Comparison of ENCODE assay signal across 8 cellular contexts in genomic region chr1:149811890-149812829, GRCh38. TPM values are rescaled to one million over a fixed set of nuclear protein-coding genes. Genes with fewer than 3 reads are reported as not detected.
DNase-seq lines count a peak whose midpoint lies in the region; ATAC-seq, FAIRE-seq and TF ChIP-seq lines count a peak whose summit lies in the region.
"Not testable (repeated sequence)": the region's sequence is repeated elsewhere in the genome, so short reads cannot be mapped to it uniquely, and the experiment has no call there.

No MANE protein-coding gene starts in this region.

- H3K4me1 ChIP-seq in pancreas; thymus (ENCODE audit: control insufficient read depth, insufficient read depth, low read length): not testable (repeated sequence)

- ATAC-seq in HG02678 (IDR thresholded peaks at IDR 0.05; ENCODE audit: unreplicated experiment) (peak; percentile 81), Right ventricle myocardium inferior (peak; percentile 96), pancreas (peak; percentile 83 to 93 (median 90))

- H3K4me1 Mint-ChIP-seq in activated naive CD8-positive, alpha-beta T cell treated with anti-CD3 and anti-CD28 coated beads for 36 hours = not testable (repeated sequence)

- not testable (repeated sequence) for H3K9me3 Mint-ChIP-seq in activated naive CD8-positive, alpha-beta T cell treated with anti-CD3 and anti-CD28 coated beads for 36 hours

- peak overlapping the region; percentile 97 for H3K27ac Mint-ChIP-seq in activated naive CD8-positive, alpha-beta T cell treated with anti-CD3 and anti-CD28 coated beads for 36 hours

- DNase-seq in GM10248 (ENCODE audit: extremely low spot score) (peak; percentile 53), NCI-H1105 treated with DMSO at 0.1 percent for 48 hours (lab: John Stamatoyannopoulos, UW) (peak; percentile 94), SKM-1 (lab: John Stamatoyannopoulos, UW; ENCODE audit: unreplicated experiment) (peak; percentile 89), Right ventricle myocardium inferior (ENCODE audit: missing footprints) (peak; percentile 77), pancreas (peak; percentile 46 to 87 (median 73))
- DNase-seq in activated naive CD8-positive, alpha-beta T cell treated with anti-CD3 and anti-CD28 coated beads for 36 hours = peak; percentile 73

- peak overlapping the region; percentile 84 for H3K4me3 Mint-ChIP-seq in activated naive CD8-positive, alpha-beta T cell treated with anti-CD3 and anti-CD28 coated beads for 36 hours

- H3K36me3 Mint-ChIP-seq in activated naive CD8-positive, alpha-beta T cell treated with anti-CD3 and anti-CD28 coated beads for 36 hours = not testable (repeated sequence)

- intact Hi-C loops in Right ventricle myocardium inferior (cut with DNase I); pancreas (cut with DNase I): not testable (repeated sequence)

- not testable (repeated sequence) for H3K27me3 ChIP-seq in pancreas; thymus (ENCODE audit: control insufficient read depth, insufficient read depth)

- CTCF ChIA-PET in GM10248 (lab: Yijun Ruan, JAX) = not testable (repeated sequence)

- POLR2A ChIA-PET in GM10248 (lab: Yijun Ruan, JAX) = interaction anchor here (1.1 kb wide), 1 partner anchor 75 kb away, joined by 4 read pairs; a partner anchor contains a TSS

- WGBS in pancreas, 2 donors = 0 to 1% methylated on average over 32 to 44 of the region's 55 CpGs
- 11% methylated on average over 45 of the region's 55 CpGs for WGBS in thymus

- peak; percentile 93 for FAIRE-seq in pancreas (lab: Jason Lieb, UNC)

- H3K9me3 ChIP-seq in pancreas; thymus (ENCODE audit: control insufficient read depth): not testable (repeated sequence)

- H3K27me3 Mint-ChIP-seq in activated naive CD8-positive, alpha-beta T cell treated with anti-CD3 and anti-CD28 coated beads for 36 hours = not testable (repeated sequence)

- H3K4me3 ChIP-seq in pancreas (peak overlapping the region in 3 of 4 donors; percentile 23 to 50 (median 47)), thymus (ENCODE audit: low read length) (peak overlapping the region; percentile 48)

- TF ChIP-seq CTCF in GM10248 (IDR thresholded peaks at IDR 0.05; ENCODE audit: control extremely low read depth, extremely low read depth, low read depth, missing control alignments); pancreas (IDR thresholded peaks at IDR 0.05): not testable (repeated sequence)

- H3K27ac ChIP-seq in pancreas (peak overlapping the region; percentile 82 to 91 (median 84)), thymus (ENCODE audit: low read depth) (peak overlapping the region; percentile 87)

- H3K36me3 ChIP-seq in pancreas; thymus (ENCODE audit: control insufficient read depth, insufficient read depth): not testable (repeated sequence)

RNA-seq across cellular contexts. Expression of gene FCGR1A, which starts 29.7 kb away (rescaled TPM):
- total RNA-seq in activated naive CD8-positive, alpha-beta T cell treated with anti-CD3 and anti-CD28 coated beads for 36 hours = not detected
- total RNA-seq in Right ventricle myocardium inferior = 1.4 TPM
- 10 to 100 TPM in 1 of 6 donors, 1 to 10 TPM in 3, under 1 TPM in 2; 0.19 to 13.9 (median 2.0) TPM for total RNA-seq in pancreas
- polyA plus RNA-seq in pancreas = 1 to 10 TPM; 5.3 to 5.8 TPM
- 27.7 TPM for polyA plus RNA-seq in thymus

Comparison
In these comparisons a context has a peak if more than half of its experiments do, and no peak if none do; other contexts are left out.
1. Peak in every context shown above with its lines: DNase-seq, ATAC-seq, H3K4me3 ChIP-seq and H3K27ac ChIP-seq.